1 cellular context compared by ENCODE assay signal in the genomic region with DNA sequence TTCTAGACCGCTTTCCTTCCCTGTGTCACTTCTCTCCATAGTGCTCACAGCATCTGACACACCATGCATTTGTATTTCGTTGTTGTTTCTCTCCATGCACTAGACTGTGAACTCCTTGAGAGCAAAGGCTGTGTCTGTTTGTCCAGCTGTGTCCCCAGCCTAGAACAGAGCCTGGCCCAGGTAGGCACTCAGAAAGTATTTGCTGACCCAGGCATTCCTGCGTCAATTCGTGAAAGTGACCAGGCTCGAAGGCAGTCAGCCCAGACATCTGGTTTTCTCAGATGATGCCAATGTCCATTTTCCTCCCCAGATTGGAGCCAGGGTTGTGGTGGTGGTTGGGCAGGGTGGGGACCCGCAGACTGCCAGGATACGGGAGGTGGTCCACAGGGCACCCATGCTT.
TF ChIP-seq lines count a peak whose summit lies in the region.

No MANE protein-coding gene starts in this region.

TF ChIP-seq in H1, 55 proteins besides CTCF, POLR2A, EP300 and RAD21 (continued from another document):
- TF ChIP-seq EGR1 (IDR thresholded peaks at IDR 0.05; ENCODE audit: borderline replicate concordance, low read depth, low read length), result no peak
- no peak for TF ChIP-seq SIX5 (IDR thresholded peaks at IDR 0.05; ENCODE audit: low read depth, low read length)
- TF ChIP-seq GTF2F1 (IDR thresholded peaks at IDR 0.05; ENCODE audit: borderline replicate concordance, low read depth, low read length), result no peak
- TF ChIP-seq SP1 (IDR thresholded peaks at IDR 0.05; ENCODE audit: low read depth, low read length), result no peak
- TF ChIP-seq, protein P1, sequence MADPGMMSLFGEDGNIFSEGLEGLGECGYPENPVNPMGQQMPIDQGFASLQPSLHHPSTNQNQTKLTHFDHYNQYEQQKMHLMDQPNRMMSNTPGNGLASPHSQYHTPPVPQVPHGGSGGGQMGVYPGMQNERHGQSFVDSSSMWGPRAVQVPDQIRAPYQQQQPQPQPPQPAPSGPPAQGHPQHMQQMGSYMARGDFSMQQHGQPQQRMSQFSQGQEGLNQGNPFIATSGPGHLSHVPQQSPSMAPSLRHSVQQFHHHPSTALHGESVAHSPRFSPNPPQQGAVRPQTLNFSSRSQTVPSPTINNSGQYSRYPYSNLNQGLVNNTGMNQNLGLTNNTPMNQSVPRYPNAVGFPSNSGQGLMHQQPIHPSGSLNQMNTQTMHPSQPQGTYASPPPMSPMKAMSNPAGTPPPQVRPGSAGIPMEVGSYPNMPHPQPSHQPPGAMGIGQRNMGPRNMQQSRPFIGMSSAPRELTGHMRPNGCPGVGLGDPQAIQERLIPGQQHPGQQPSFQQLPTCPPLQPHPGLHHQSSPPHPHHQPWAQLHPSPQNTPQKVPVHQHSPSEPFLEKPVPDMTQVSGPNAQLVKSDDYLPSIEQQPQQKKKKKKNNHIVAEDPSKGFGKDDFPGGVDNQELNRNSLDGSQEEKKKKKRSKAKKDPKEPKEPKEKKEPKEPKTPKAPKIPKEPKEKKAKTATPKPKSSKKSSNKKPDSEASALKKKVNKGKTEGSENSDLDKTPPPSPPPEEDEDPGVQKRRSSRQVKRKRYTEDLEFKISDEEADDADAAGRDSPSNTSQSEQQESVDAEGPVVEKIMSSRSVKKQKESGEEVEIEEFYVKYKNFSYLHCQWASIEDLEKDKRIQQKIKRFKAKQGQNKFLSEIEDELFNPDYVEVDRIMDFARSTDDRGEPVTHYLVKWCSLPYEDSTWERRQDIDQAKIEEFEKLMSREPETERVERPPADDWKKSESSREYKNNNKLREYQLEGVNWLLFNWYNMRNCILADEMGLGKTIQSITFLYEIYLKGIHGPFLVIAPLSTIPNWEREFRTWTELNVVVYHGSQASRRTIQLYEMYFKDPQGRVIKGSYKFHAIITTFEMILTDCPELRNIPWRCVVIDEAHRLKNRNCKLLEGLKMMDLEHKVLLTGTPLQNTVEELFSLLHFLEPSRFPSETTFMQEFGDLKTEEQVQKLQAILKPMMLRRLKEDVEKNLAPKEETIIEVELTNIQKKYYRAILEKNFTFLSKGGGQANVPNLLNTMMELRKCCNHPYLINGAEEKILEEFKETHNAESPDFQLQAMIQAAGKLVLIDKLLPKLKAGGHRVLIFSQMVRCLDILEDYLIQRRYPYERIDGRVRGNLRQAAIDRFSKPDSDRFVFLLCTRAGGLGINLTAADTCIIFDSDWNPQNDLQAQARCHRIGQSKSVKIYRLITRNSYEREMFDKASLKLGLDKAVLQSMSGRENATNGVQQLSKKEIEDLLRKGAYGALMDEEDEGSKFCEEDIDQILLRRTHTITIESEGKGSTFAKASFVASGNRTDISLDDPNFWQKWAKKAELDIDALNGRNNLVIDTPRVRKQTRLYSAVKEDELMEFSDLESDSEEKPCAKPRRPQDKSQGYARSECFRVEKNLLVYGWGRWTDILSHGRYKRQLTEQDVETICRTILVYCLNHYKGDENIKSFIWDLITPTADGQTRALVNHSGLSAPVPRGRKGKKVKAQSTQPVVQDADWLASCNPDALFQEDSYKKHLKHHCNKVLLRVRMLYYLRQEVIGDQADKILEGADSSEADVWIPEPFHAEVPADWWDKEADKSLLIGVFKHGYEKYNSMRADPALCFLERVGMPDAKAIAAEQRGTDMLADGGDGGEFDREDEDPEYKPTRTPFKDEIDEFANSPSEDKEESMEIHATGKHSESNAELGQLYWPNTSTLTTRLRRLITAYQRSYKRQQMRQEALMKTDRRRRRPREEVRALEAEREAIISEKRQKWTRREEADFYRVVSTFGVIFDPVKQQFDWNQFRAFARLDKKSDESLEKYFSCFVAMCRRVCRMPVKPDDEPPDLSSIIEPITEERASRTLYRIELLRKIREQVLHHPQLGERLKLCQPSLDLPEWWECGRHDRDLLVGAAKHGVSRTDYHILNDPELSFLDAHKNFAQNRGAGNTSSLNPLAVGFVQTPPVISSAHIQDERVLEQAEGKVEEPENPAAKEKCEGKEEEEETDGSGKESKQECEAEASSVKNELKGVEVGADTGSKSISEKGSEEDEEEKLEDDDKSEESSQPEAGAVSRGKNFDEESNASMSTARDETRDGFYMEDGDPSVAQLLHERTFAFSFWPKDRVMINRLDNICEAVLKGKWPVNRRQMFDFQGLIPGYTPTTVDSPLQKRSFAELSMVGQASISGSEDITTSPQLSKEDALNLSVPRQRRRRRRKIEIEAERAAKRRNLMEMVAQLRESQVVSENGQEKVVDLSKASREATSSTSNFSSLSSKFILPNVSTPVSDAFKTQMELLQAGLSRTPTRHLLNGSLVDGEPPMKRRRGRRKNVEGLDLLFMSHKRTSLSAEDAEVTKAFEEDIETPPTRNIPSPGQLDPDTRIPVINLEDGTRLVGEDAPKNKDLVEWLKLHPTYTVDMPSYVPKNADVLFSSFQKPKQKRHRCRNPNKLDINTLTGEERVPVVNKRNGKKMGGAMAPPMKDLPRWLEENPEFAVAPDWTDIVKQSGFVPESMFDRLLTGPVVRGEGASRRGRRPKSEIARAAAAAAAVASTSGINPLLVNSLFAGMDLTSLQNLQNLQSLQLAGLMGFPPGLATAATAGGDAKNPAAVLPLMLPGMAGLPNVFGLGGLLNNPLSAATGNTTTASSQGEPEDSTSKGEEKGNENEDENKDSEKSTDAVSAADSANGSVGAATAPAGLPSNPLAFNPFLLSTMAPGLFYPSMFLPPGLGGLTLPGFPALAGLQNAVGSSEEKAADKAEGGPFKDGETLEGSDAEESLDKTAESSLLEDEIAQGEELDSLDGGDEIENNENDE (IDR thresholded peaks at IDR 0.05; ENCODE audit: insufficient replicate concordance, low read length), result no peak
- no peak for TF ChIP-seq SAP30 (IDR thresholded peaks at IDR 0.05; ENCODE audit: insufficient read depth, insufficient replicate concordance, low read length)
- no peak for TF ChIP-seq JUN (IDR thresholded peaks at IDR 0.05; ENCODE audit: low read depth, low read length)
- no peak for TF ChIP-seq TAF1 (IDR thresholded peaks at IDR 0.05; ENCODE audit: low read depth, low read length)
- TF ChIP-seq HDAC2 (IDR thresholded peaks at IDR 0.05; ENCODE audit: borderline replicate concordance in 1 of 2, low read depth in 2 of 2, low read length in 2 of 2), result no peak
- no peak for TF ChIP-seq CEBPB (IDR thresholded peaks at IDR 0.05; ENCODE audit: low read depth, low read length)
- TF ChIP-seq SIRT6 (IDR thresholded peaks at IDR 0.05; ENCODE audit: low read length), result no peak
- TF ChIP-seq CTBP2 (IDR thresholded peaks at IDR 0.05; ENCODE audit: borderline replicate concordance, insufficient read depth, insufficient read length, low read length), result no peak
- TF ChIP-seq CBX5 (IDR thresholded peaks at IDR 0.05; ENCODE audit: low read depth, low read length), result no peak
- TF ChIP-seq, protein P2, sequence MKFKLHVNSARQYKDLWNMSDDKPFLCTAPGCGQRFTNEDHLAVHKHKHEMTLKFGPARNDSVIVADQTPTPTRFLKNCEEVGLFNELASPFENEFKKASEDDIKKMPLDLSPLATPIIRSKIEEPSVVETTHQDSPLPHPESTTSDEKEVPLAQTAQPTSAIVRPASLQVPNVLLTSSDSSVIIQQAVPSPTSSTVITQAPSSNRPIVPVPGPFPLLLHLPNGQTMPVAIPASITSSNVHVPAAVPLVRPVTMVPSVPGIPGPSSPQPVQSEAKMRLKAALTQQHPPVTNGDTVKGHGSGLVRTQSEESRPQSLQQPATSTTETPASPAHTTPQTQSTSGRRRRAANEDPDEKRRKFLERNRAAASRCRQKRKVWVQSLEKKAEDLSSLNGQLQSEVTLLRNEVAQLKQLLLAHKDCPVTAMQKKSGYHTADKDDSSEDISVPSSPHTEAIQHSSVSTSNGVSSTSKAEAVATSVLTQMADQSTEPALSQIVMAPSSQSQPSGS (IDR thresholded peaks at IDR 0.05; ENCODE audit: low read length), result no peak
- no peak for TF ChIP-seq NANOG (IDR thresholded peaks at IDR 0.05; ENCODE audit: insufficient read depth, low read depth, low read length, poor library complexity, severe bottlenecking)
- TF ChIP-seq SUZ12 (IDR thresholded peaks at IDR 0.05; ENCODE audit: low read length), result no peak
- no peak for TF ChIP-seq BACH1 (IDR thresholded peaks at IDR 0.05; ENCODE audit: low read length)
- TF ChIP-seq SRF (IDR thresholded peaks at IDR 0.05; ENCODE audit: low read depth, low read length), result no peak
